ENCODE assay signal across 12 cellular contexts in genomic region chr19:2331601-2332246, GRCh38. TPM values are rescaled to one million over a fixed set of nuclear protein-coding genes. Genes with fewer than 3 reads are reported as not detected.
DNase-seq lines count a peak whose midpoint lies in the region; ATAC-seq and TF ChIP-seq lines count a peak whose summit lies in the region.
"Had no signal": no experiment of that assay in that cellular context is flagged by ENCODE, and none has a peak within 500 bp of the region (broad histone marks: within the 10 kb centered on the region; RNA-seq: fewer than 3 reads in every experiment).

No MANE protein-coding gene starts in this region.

- H3K9me2 ChIP-seq in OCI-LY1 (ENCODE audit: low read depth, low read length): no peaks in the 10 kb centered on the region

- H3K4me1 Mint-ChIP-seq in activated CD4-positive, alpha-beta T cell treated with anti-CD3 and anti-CD28 coated beads for 36 hours: peaks cover 52% of the 10 kb centered on the region
- peaks cover 78% of the 10 kb centered on the region for H3K4me1 Mint-ChIP-seq in stimulated activated memory B cell treated with anti-CD40 and anti-IgM and Interleukin-4, amounts not matched to agents 10 μg/mL and 1 μg/mL and 100 μg/mL, for 72 hours

- no peaks in the 10 kb centered on the region for H4K20me1 ChIP-seq in OCI-LY1 (ENCODE audit: insufficient read depth, low read length)

- H3K27me3 ChIP-seq in OCI-LY1 (ENCODE audit: insufficient read depth, low read length): no peaks in the 10 kb centered on the region
- H3K27me3 ChIP-seq: thyroid gland had no signal

- peaks cover 13% of the 10 kb centered on the region for H3K79me2 ChIP-seq in OCI-LY1 (ENCODE audit: insufficient read depth, low read length)

- H3K4me1 ChIP-seq in OCI-LY1 (ENCODE audit: insufficient read depth, low read length, severe bottlenecking): peaks cover 55% of the 10 kb centered on the region

- H3K9me3 Mint-ChIP-seq in activated CD4-positive, alpha-beta T cell treated with anti-CD3 and anti-CD28 coated beads for 36 hours (ENCODE audit: low read depth): peaks cover 7% of the 10 kb centered on the region
- H3K9me3 Mint-ChIP-seq in stimulated activated memory B cell treated with anti-CD40 and anti-IgM and Interleukin-4, amounts not matched to agents 10 μg/mL and 1 μg/mL and 100 μg/mL, for 72 hours: peaks cover 6% of the 10 kb centered on the region

- peak overlapping the region; percentile 52 for H3K4me3 ChIP-seq in OCI-LY1 (ENCODE audit: low read depth, low read length, poor library complexity, severe bottlenecking)
- H3K4me3 ChIP-seq: thyroid gland had no signal

- peak overlapping the region; percentile 76 for H3K27ac Mint-ChIP-seq in activated CD4-positive, alpha-beta T cell treated with anti-CD3 and anti-CD28 coated beads for 36 hours
- peak overlapping the region; percentile 89 for H3K27ac Mint-ChIP-seq in stimulated activated memory B cell treated with anti-CD40 and anti-IgM and Interleukin-4, amounts not matched to agents 10 μg/mL and 1 μg/mL and 100 μg/mL, for 72 hours

- no peak for TF ChIP-seq CTCF in OCI-LY1 (IDR thresholded peaks at IDR 0.05; ENCODE audit: low read length)

- intact Hi-C loops in activated CD4-positive, alpha-beta T cell treated with anti-CD3 and anti-CD28 coated beads for 36 hours (cut with DNase I, micrococcal nuclease): no loop called here

- DNase-seq in activated CD4-positive, alpha-beta T cell treated with anti-CD3 and anti-CD28 coated beads for 36 hours: no peak
- DNase-seq in activated CD4-positive, alpha-beta T cell treated with anti-CD3 and anti-CD28 coated beads for 1 hour: no peak
- DNase-seq in globus pallidus (ENCODE audit: low spot score) (peak; percentile 80), RPMI8226 (no peak), cerebellar cortex (ENCODE audit: low spot score) (no peak)
- DNase-seq: left cardiac atrium, SHP77 treated with DMSO at 0.1 percent for 48 hours had no signal

- no peaks in the 10 kb centered on the region for H3K9me3 ChIP-seq in OCI-LY1 (ENCODE audit: low read length)
- H3K9me3 ChIP-seq: thyroid gland had no signal

- CTCF ChIA-PET in activated CD4-positive, alpha-beta T cell treated with anti-CD3 and anti-CD28 coated beads for 36 hours (lab: Charles Lee): interaction anchor here (0.7 kb wide), 1 partner anchor 96 kb away, joined by 3 read pairs; the partner anchor contains the start of gene TIMM13

- peak overlapping the region; percentile 97 for H3K27ac ChIP-seq in OCI-LY1 (ENCODE audit: low read depth, low read length, poor library complexity, severe bottlenecking)
- H3K27ac ChIP-seq: epithelial cell of prostate, thyroid gland had no signal

- peaks cover 28% of the 10 kb centered on the region for H3K36me3 ChIP-seq in OCI-LY1 (ENCODE audit: insufficient read depth, low read length)
- H3K36me3 ChIP-seq: thyroid gland had no signal

- H2AFZ ChIP-seq in OCI-LY1 (ENCODE audit: low read length): no peak overlapping the region

- no peak overlapping the region for H3K4me3 Mint-ChIP-seq in activated CD4-positive, alpha-beta T cell treated with anti-CD3 and anti-CD28 coated beads for 36 hours
- H3K4me3 Mint-ChIP-seq in stimulated activated memory B cell treated with anti-CD40 and anti-IgM and Interleukin-4, amounts not matched to agents 10 μg/mL and 1 μg/mL and 100 μg/mL, for 72 hours: peak overlapping the region; percentile 73

- no peaks in the 10 kb centered on the region for H3K27me3 Mint-ChIP-seq in activated CD4-positive, alpha-beta T cell treated with anti-CD3 and anti-CD28 coated beads for 36 hours
- H3K27me3 Mint-ChIP-seq in stimulated activated memory B cell treated with anti-CD40 and anti-IgM and Interleukin-4, amounts not matched to agents 10 μg/mL and 1 μg/mL and 100 μg/mL, for 72 hours: no peaks in the 10 kb centered on the region

- peak overlapping the region; percentile 61 for H3K9ac ChIP-seq in OCI-LY1 (ENCODE audit: low read length)

- peaks cover 13% of the 10 kb centered on the region; the same call in 1 of the 2 replicates for H3F3A ChIP-seq in OCI-LY1 (ENCODE audit: insufficient read depth, low read length)

- no peak for ATAC-seq in activated CD4-positive, alpha-beta T cell treated with anti-CD3 and anti-CD28 coated beads for 36 hours
- peak; percentile 4 for ATAC-seq in stimulated activated memory B cell treated with anti-CD40 and anti-IgM and Interleukin-4, amounts not matched to agents 10 μg/mL and 1 μg/mL and 100 μg/mL, for 72 hours
- ATAC-seq in HG03045 (IDR thresholded peaks at IDR 0.05; ENCODE audit: unreplicated experiment): no peak
- ATAC-seq: left cardiac atrium had no signal

- peak overlapping the region; percentile 70 for H3K4me2 ChIP-seq in OCI-LY1 (ENCODE audit: low read length)

- POLR2A ChIA-PET in activated CD4-positive, alpha-beta T cell treated with anti-CD3 and anti-CD28 coated beads for 36 hours (lab: Charles Lee): no interaction called here

- peaks cover 23% of the 10 kb centered on the region for H3K36me3 Mint-ChIP-seq in activated CD4-positive, alpha-beta T cell treated with anti-CD3 and anti-CD28 coated beads for 36 hours (ENCODE audit: low read depth)
- H3K36me3 Mint-ChIP-seq in stimulated activated memory B cell treated with anti-CD40 and anti-IgM and Interleukin-4, amounts not matched to agents 10 μg/mL and 1 μg/mL and 100 μg/mL, for 72 hours: peaks cover 19% of the 10 kb centered on the region

RNA-seq across cellular contexts. Expression of gene SPPL2B, which starts 3.2 kb away (rescaled TPM):
- 10 to 100 TPM; 37.7 to 48.5 TPM for total RNA-seq in activated CD4-positive, alpha-beta T cell treated with anti-CD3 and anti-CD28 coated beads for 36 hours

RNA-seq across cellular contexts. Expression of gene LSM7, which starts 3.3 kb away (rescaled TPM):
- 100 to 1,000 TPM; 113 to 134 TPM for total RNA-seq in activated CD4-positive, alpha-beta T cell treated with anti-CD3 and anti-CD28 coated beads for 36 hours

RNA-seq across cellular contexts. Expression of gene LINGO3, which starts 23.8 kb away (rescaled TPM):
- not detected for total RNA-seq in activated CD4-positive, alpha-beta T cell treated with anti-CD3 and anti-CD28 coated beads for 36 hours
- total RNA-seq: left cardiac atrium had no signal

RNA-seq across cellular contexts. Expression of gene TMPRSS9, which starts 28.3 kb away (rescaled TPM):
- not detected for total RNA-seq in activated CD4-positive, alpha-beta T cell treated with anti-CD3 and anti-CD28 coated beads for 36 hours
- total RNA-seq: left cardiac atrium had no signal

RNA-seq across cellular contexts. Expression of gene PEAK3, which starts 49.7 kb away (rescaled TPM):
- not detected for total RNA-seq in activated CD4-positive, alpha-beta T cell treated with anti-CD3 and anti-CD28 coated beads for 36 hours
